ENCODE assay signal across 8 cellular contexts in the genomic region with DNA sequence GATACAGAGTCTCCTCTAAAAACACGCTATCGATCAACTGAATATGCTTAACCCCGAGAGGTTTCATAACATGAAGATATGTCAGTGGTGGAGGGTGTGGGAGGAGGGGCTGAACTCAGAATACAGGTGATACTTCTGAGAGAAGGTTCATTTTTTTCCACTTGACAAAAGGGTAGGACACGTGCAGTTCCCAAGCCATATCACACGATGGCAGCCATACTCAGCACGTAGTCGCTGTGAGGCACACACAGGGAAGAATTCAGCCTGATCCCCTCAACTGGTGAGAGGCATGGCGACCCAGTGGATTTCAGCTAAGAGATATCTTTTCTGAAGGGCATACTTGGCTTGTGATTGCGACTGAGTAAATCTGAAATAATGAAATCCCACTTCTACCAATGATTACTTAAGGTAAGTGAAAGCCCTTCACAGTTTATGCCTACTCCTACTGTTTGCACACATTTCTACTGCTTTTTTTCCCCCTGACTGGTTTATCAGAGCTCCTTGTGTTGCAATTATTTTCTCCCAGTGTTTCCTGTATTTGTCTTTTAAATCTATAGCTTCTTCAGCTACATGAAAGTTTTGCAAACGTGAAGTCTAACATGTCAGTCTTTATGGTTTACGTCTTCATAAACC.
DNase-seq lines count a peak whose midpoint lies in the region; ATAC-seq and TF ChIP-seq lines count a peak whose summit lies in the region.

No MANE protein-coding gene starts in this region.

- WGBS in lower leg skin, 2 donors: 46 to 53% methylated on average over 11 of the region's 11 CpGs

- H3K4me3 Mint-ChIP-seq in neural crest cell: no peak overlapping the region

- DNase-seq in GM10248 (ENCODE audit: extremely low spot score) (peak; percentile 15), HS-27A (ENCODE audit: low read depth) (peak; percentile 9), OCI-LY7 (ENCODE audit: low spot score) (peak; percentile 46), neural crest cell (ENCODE audit: low read depth, low spot score) (peak; percentile 36), lower leg skin (ENCODE audit: low spot score in 2 of 2) (no peak), cerebellar nuclear complex (lab: John Stamatoyannopoulos, UW) (no peak)

- no peaks in the 10 kb centered on the region for H3K36me3 Mint-ChIP-seq in neural crest cell (ENCODE audit: low read depth)

- no peak overlapping the region for H3K27ac ChIP-seq in 22Rv1
- H3K27ac ChIP-seq in OCI-LY7 (ENCODE audit: low read depth, low read length, poor library complexity, severe bottlenecking): no peak overlapping the region

- peaks cover 6% of the 10 kb centered on the region for H3K27me3 Mint-ChIP-seq in neural crest cell (ENCODE audit: low read depth)

- no peaks in the 10 kb centered on the region for H3K9me3 Mint-ChIP-seq in neural crest cell

- CTCF ChIA-PET in GM10248 (lab: Yijun Ruan, JAX): interaction anchor here (0.8 to 3.2 kb wide), 7 partner anchors 11 to 228 kb away, joined by 3 to 24 read pairs (median 15); a partner anchor contains a TSS
- CTCF ChIA-PET in OCI-LY7 (lab: Charles Lee; ENCODE audit: unreplicated experiment): no interaction called here

- H3K4me3 ChIP-seq in OCI-LY7 (ENCODE audit: low read depth, low read length, poor library complexity, severe bottlenecking): no peak overlapping the region
- no peak overlapping the region for H3K4me3 ChIP-seq in lower leg skin (ENCODE audit: low read depth, poor library complexity, severe bottlenecking)

- H2AFZ ChIP-seq in OCI-LY7 (ENCODE audit: low read length): peak overlapping the region; percentile 67; the same call in 1 of the 2 replicates

- no peaks in the 10 kb centered on the region for H4K20me1 ChIP-seq in OCI-LY7 (ENCODE audit: insufficient read depth, low read length)

- intact Hi-C loops in OCI-LY7 (cut with micrococcal nuclease; ENCODE audit: unreplicated experiment) (loop anchor here (1.0 to 10.0 kb wide), 3 partner anchors 132 to 380 kb away; no protein-coding TSS in a partner anchor), lower leg skin (cut with DNase I; ENCODE audit: low total_unique reads) (loop anchor here (2.0 kb wide), 1 partner anchor 26 kb away; no protein-coding TSS in a partner anchor)

- BruUV-seq in OCI-LY7 (replicated peaks; lab: Mats Ljungman, UMichigan): no TSS peak

- H3K9me2 ChIP-seq in OCI-LY7 (ENCODE audit: insufficient read depth, low read length): no peaks in the 10 kb centered on the region

- H3K36me3 ChIP-seq in OCI-LY7 (ENCODE audit: insufficient read depth, low read length): no peaks in the 10 kb centered on the region

- no peak overlapping the region for H3K27ac Mint-ChIP-seq in neural crest cell (ENCODE audit: unreplicated experiment)

- no peak overlapping the region for H3K4me2 ChIP-seq in OCI-LY7 (ENCODE audit: low read length)

- H3K9me3 ChIP-seq in OCI-LY7 (ENCODE audit: low read length): no peaks in the 10 kb centered on the region

- ATAC-seq in esophagus mucosa: peak; percentile 50

- H3K4me1 ChIP-seq in OCI-LY7 (ENCODE audit: insufficient read depth, low read length, poor library complexity, severe bottlenecking): no peaks in the 10 kb centered on the region

- POLR2A ChIA-PET in GM10248 (lab: Yijun Ruan, JAX): no interaction called here
- POLR2A ChIA-PET in OCI-LY7 (lab: Charles Lee): interaction anchor here (1.2 kb wide), 1 partner anchor 23 kb away, joined by 4 read pairs; no protein-coding TSS in a partner anchor

- TF ChIP-seq CTCF in 22Rv1 (IDR thresholded peaks at IDR 0.05) (peak; percentile 72), GM10248 (IDR thresholded peaks at IDR 0.05; ENCODE audit: control extremely low read depth, extremely low read depth, low read depth, missing control alignments) (peak; percentile 41), OCI-LY7 (conservative IDR thresholded peaks at IDR 0.05; ENCODE audit: low read length) (peak; percentile 66), neural crest cell (conservative IDR thresholded peaks at IDR 0.05) (peak; percentile 63), lower leg skin (IDR thresholded peaks at IDR 0.05) (no peak)

- peaks cover 8% of the 10 kb centered on the region for H3K4me1 Mint-ChIP-seq in neural crest cell

- H3K79me2 ChIP-seq in OCI-LY7 (ENCODE audit: insufficient read depth, low read depth, low read length): no peaks in the 10 kb centered on the region

- TF ChIP-seq POLR2A in lower leg skin (IDR thresholded peaks at IDR 0.05): no peak

Comparison
In these comparisons a context has a peak if more than half of its experiments do, and no peak if none do; other contexts are left out.
1. CTCF ChIP-seq: peak in 22Rv1 (single experiment), GM10248 (single experiment), OCI-LY7 (single experiment) and neural crest cell (single experiment); none in lower leg skin (0 of 3).
2. DNase-seq: peak in GM10248 (single experiment), HS-27A (single experiment), OCI-LY7 (single experiment) and neural crest cell (single experiment); none in lower leg skin (0 of 2) and cerebellar nuclear complex (0 of 2).